Comparison of ENCODE assay signal across 1 cellular context in genomic region chr1:24267003-24267402, GRCh38.
A peak's percentile ranks its signal among the peaks of the same experiment; 100 is the strongest.
TF ChIP-seq lines count a peak whose summit lies in the region.

No MANE protein-coding gene starts in this region.

TF ChIP-seq in HEK293, 187 proteins besides CTCF, POLR2A, EP300 and RAD21 (continued from another document):
- TF ChIP-seq ZNF398 (tag by site-specific recombination; IDR thresholded peaks at IDR 0.05), result no peak
- TF ChIP-seq TRIM28 (IDR thresholded peaks at IDR 0.05; ENCODE audit: borderline replicate concordance, low read length), result no peak
- TF ChIP-seq ZNF416 (tag by site-specific recombination; IDR thresholded peaks at IDR 0.05), result 0 out of 2 replicates have a peak, but pooled peaks have one; percentile 47
